In the genomic region with DNA sequence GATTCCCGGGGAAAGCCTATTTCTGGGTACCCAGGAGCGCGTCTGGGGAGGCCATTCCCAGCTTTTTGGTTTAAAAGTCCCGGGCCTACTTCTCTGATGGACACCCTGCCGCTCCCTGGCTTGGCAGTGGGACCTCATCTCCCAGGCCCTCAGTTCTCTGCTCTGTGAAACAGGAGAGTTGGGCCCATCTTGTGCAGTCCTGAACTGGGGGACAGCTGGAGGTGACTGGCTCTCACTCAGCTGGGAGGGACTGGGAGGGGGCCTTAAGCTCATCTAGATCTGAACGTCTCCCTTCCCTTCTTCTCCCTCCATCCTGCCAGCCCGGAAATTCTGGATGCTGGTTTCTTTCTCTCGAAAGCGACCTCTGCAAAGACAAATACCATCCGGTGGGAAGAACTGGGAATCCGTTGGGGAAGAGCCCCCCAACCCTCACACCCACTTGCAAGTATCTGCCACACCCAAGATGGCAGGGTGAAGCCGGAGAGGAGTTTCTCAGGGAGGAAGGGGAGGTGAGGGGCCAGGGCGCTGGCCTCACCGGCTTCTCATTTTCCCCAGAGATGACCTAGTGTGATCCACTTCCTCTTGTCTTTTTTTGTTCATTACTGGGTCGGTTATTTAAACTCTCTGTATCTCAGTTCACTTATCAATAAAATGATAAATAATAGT, we compare ENCODE assay signal across 8 cellular contexts. TPM values are rescaled to one million over a fixed set of nuclear protein-coding genes. Genes with fewer than 3 reads are reported as not detected.
DNase-seq lines count a peak whose midpoint lies in the region; ATAC-seq, FAIRE-seq and TF ChIP-seq lines count a peak whose summit lies in the region.

No MANE protein-coding gene starts in this region.

- TF ChIP-seq EP300 in A549 (IDR thresholded peaks at IDR 0.05): no peak

- H3K27me3 ChIP-seq in HCT116 (ENCODE audit: insufficient read depth, low read length) (no peaks in the 10 kb centered on the region), duodenal mucosa (ENCODE audit: control insufficient read depth in 1 of 2, insufficient read depth in 2 of 2, low read length in 2 of 2) (no peaks in the 10 kb centered on the region), thyroid gland (no peaks in the 10 kb centered on the region)
- H3K27me3 ChIP-seq in naive thymus-derived CD4-positive, alpha-beta T cell (ENCODE audit: control insufficient read depth in 2 of 2, insufficient read depth in 2 of 2, low read length in 2 of 2): no peaks in the 10 kb centered on the region

- H3K27ac Mint-ChIP-seq in naive thymus-derived CD4-positive, alpha-beta T cell: peak overlapping the region in 8 of 9 donors; percentile 52 to 85 (median 64)

- ATAC-seq in A549 (no peak; a peak in 1 of 6 replicates), HCT116 (no peak)
- no peak for ATAC-seq in naive thymus-derived CD4-positive, alpha-beta T cell

- H3K36me3 Mint-ChIP-seq in naive thymus-derived CD4-positive, alpha-beta T cell: peaks cover 0 to 2% (median 0%) of the 10 kb centered on the region in 5 donors

- H3K9me3 ChIP-seq in A549 (no peaks in the 10 kb centered on the region), HCT116 (ENCODE audit: control insufficient read depth in 1 of 2, insufficient read depth in 1 of 2, low read depth in 1 of 2, low read length in 2 of 2) (no peaks in the 10 kb centered on the region), duodenal mucosa (ENCODE audit: control insufficient read depth in 1 of 2, low read length in 2 of 2) (no peaks in the 10 kb centered on the region), thyroid gland (no peaks in the 10 kb centered on the region)
- no peaks in the 10 kb centered on the region for H3K9me3 ChIP-seq in naive thymus-derived CD4-positive, alpha-beta T cell (ENCODE audit: control insufficient read depth in 2 of 3, low read length in 3 of 3)

- H3K4me1 ChIP-seq in A549 (peaks cover 37% of the 10 kb centered on the region), HCT116 (ENCODE audit: control insufficient read depth in 1 of 2, insufficient read depth in 2 of 2, low read length in 2 of 2) (peaks cover 27 to 42% of the 10 kb centered on the region in 2 experiments), duodenal mucosa (ENCODE audit: control insufficient read depth in 1 of 2, insufficient read depth in 2 of 2, low read length in 2 of 2) (peaks cover 37 to 39% of the 10 kb centered on the region in 2 donors), thyroid gland (peaks cover 0 to 8% of the 10 kb centered on the region in 2 donors)
- peaks cover 36 to 57% of the 10 kb centered on the region in 2 donors for H3K4me1 ChIP-seq in naive thymus-derived CD4-positive, alpha-beta T cell (ENCODE audit: control insufficient read depth in 2 of 2, insufficient read depth in 2 of 2, low read length in 2 of 2)

- intact Hi-C loops in HCT116 (cut with micrococcal nuclease): no loop called here
- intact Hi-C loops in naive thymus-derived CD4-positive, alpha-beta T cell (cut with micrococcal nuclease): loop anchor here (2.0 to 5.0 kb wide), 4 partner anchors 16 to 167 kb away; no protein-coding TSS in a partner anchor
- intact Hi-C loops in thyroid gland (cut with DNase I): no loop called here

- peaks cover 30 to 59% (median 45%) of the 10 kb centered on the region in 7 donors for H3K4me1 Mint-ChIP-seq in naive thymus-derived CD4-positive, alpha-beta T cell

- no peak for FAIRE-seq in A549 (lab: Jason Lieb, UNC)

- peak overlapping the region; percentile 98 to 99 for H3K27ac ChIP-seq in A549
- H3K27ac ChIP-seq in HCT116 (ENCODE audit: low read depth, low read length): no peak overlapping the region; the same call in 1 of the 2 replicates
- H3K27ac ChIP-seq in duodenal mucosa (ENCODE audit: low read depth, low read length): no peak overlapping the region
- peak overlapping the region; percentile 67 for H3K27ac ChIP-seq in naive thymus-derived CD4-positive, alpha-beta T cell (ENCODE audit: low read depth, low read length)
- peak overlapping the region in 1 of 3 donors; percentile 79 for H3K27ac ChIP-seq in thyroid gland

- WGBS in A549 (ENCODE audit: missing lambda C conversion rate): 92% methylated on average over 15 of the region's 15 CpGs
- 64 to 72% methylated on average over 15 of the region's 15 CpGs for WGBS in thyroid gland, 2 donors

- TSS peak; percentile 31 for BruUV-seq in HCT116 (replicated peaks; lab: Mats Ljungman, UMichigan)

- no peak for TF ChIP-seq POLR2A in A549 (IDR thresholded peaks at IDR 0.05; ENCODE audit: low read length)
- TF ChIP-seq POLR2A in HCT116 (IDR thresholded peaks at IDR 0.05; ENCODE audit: borderline replicate concordance, extremely low read depth, insufficient read depth, insufficient read length): no peak
- no peak for TF ChIP-seq POLR2A in thyroid gland (IDR thresholded peaks at IDR 0.05)

- H3K4me3 Mint-ChIP-seq in naive thymus-derived CD4-positive, alpha-beta T cell: peak overlapping the region; percentile 48 to 86 (median 73)

- peaks cover 0 to 54% (median 0%) of the 10 kb centered on the region in 5 donors for H3K27me3 Mint-ChIP-seq in naive thymus-derived CD4-positive, alpha-beta T cell

- RAD21 ChIA-PET in HCT116 (lab: Charles Lee; ENCODE audit: low non-redundant PET in 1 of 2, low total read pairs in 2 of 2, uncharacterized antibody in 2 of 2, unreplicated experiment in 2 of 2): no interaction called here

- no peaks in the 10 kb centered on the region for H3K9me3 Mint-ChIP-seq in naive thymus-derived CD4-positive, alpha-beta T cell

- POLR2A ChIA-PET in A549 (lab: Yijun Ruan, JAX) (interaction anchor here (0.7 to 0.8 kb wide), 2 partner anchors 50 to 295 kb away, joined by 3 read pairs; no protein-coding TSS in a partner anchor), HCT116 (lab: Charles Lee) (no interaction called here)
- POLR2A ChIA-PET in naive thymus-derived CD4-positive, alpha-beta T cell (lab: Charles Lee): interaction anchor here (0.6 to 1.4 kb wide), 3 partner anchors 11 to 140 kb away, joined by 3 to 4 read pairs (median 3); no protein-coding TSS in a partner anchor

- peaks cover 22% of the 10 kb centered on the region; the same call in 1 of the 2 replicates for H3K79me2 ChIP-seq in HCT116 (ENCODE audit: insufficient read depth, low read length)

- CTCF ChIA-PET in A549 (lab: Yijun Ruan, JAX): no interaction called here
- CTCF ChIA-PET in HCT116 (lab: Charles Lee): no interaction called here
- CTCF ChIA-PET in naive thymus-derived CD4-positive, alpha-beta T cell (lab: Charles Lee): no interaction called here

- no peaks in the 10 kb centered on the region for H4K20me1 ChIP-seq in HCT116 (ENCODE audit: insufficient read depth)

- no peaks in the 10 kb centered on the region for H3K36me3 ChIP-seq in HCT116 (ENCODE audit: control insufficient read depth in 1 of 2, insufficient read depth in 2 of 2, low read length in 2 of 2)
- H3K36me3 ChIP-seq in duodenal mucosa (ENCODE audit: control insufficient read depth in 1 of 2, insufficient read depth in 2 of 2, low read length in 2 of 2): no peaks in the 10 kb centered on the region
- H3K36me3 ChIP-seq in naive thymus-derived CD4-positive, alpha-beta T cell (ENCODE audit: control insufficient read depth in 2 of 3, insufficient read depth in 3 of 3, low read length in 3 of 3): no peaks in the 10 kb centered on the region
- H3K36me3 ChIP-seq in thyroid gland: no peaks in the 10 kb centered on the region

- H3K9ac ChIP-seq in HCT116 (ENCODE audit: low read length): peak overlapping the region; percentile 90
- H3K9ac ChIP-seq in duodenal mucosa (ENCODE audit: low read depth in 1 of 2, low read length in 2 of 2): peak overlapping the region; percentile 68 to 84

- TF ChIP-seq CTCF in A549 (IDR thresholded peaks at IDR 0.05) (no peak), HCT116 (IDR thresholded peaks at IDR 0.05 in 2 of 3, conservative IDR thresholded peaks at IDR 0.05 in 1 of 3; ENCODE audit: borderline replicate concordance in 1 of 3, insufficient read depth in 1 of 3, low read depth in 2 of 3, low read length in 2 of 3) (no peak), thyroid gland (IDR thresholded peaks at IDR 0.05) (no peak)

- H3K4me2 ChIP-seq in A549 (peak overlapping the region; percentile 92), HCT116 (ENCODE audit: low read length) (peak overlapping the region; percentile 95)

- no peak overlapping the region for H2AFZ ChIP-seq in HCT116 (ENCODE audit: low read depth, low read length, poor library complexity, severe bottlenecking)

- TF ChIP-seq RAD21 in A549 (conservative IDR thresholded peaks at IDR 0.05 in 1 of 2, IDR thresholded peaks at IDR 0.05 in 1 of 2) (no peak), HCT116 (IDR thresholded peaks at IDR 0.05; ENCODE audit: low read depth) (no peak)

- DNase-seq in A549 (ENCODE audit: low read depth in 1 of 2, low spot score in 1 of 2) (no peak), HCT116 (ENCODE audit: low read depth, low spot score) (no peak), SHP77 treated with DMSO at 0.1 percent for 48 hours (lab: John Stamatoyannopoulos, UW) (no peak), NCI-H2196 treated with DMSO at 0.1 percent for 48 hours (lab: John Stamatoyannopoulos, UW; ENCODE audit: unreplicated experiment) (no peak), SIG-M5 treated with dmso at 0.1 percent for 504 hours (lab: John Stamatoyannopoulos, UW; ENCODE audit: unreplicated experiment) (no peak), thyroid gland (no peak)
- no peak for DNase-seq in naive thymus-derived CD4-positive, alpha-beta T cell

- H3K4me3 ChIP-seq in A549 (peak overlapping the region; percentile 84), HCT116 (replicated peaks in 1 of 2; ENCODE audit: low read depth in 1 of 2, low read length in 2 of 2) (peak overlapping the region; percentile 72 to 75), duodenal mucosa (ENCODE audit: low read depth in 1 of 2, low read length in 2 of 2) (peak overlapping the region; percentile 79 to 87), thyroid gland (replicated peaks in 1 of 3) (peak overlapping the region in 1 of 3 donors; percentile 31)
- H3K4me3 ChIP-seq in naive thymus-derived CD4-positive, alpha-beta T cell (ENCODE audit: low read length): peak overlapping the region; percentile 76

- no peaks in the 10 kb centered on the region for H3K9me2 ChIP-seq in HCT116 (ENCODE audit: insufficient read depth)

TF ChIP-seq in HCT116, 20 proteins besides CTCF, POLR2A, EP300 and RAD21 (continues in another document):
- no peak for TF ChIP-seq CEBPB (IDR thresholded peaks at IDR 0.05; ENCODE audit: low read depth)
- no peak for TF ChIP-seq FOSL1 (IDR thresholded peaks at IDR 0.05; ENCODE audit: low read depth)
- TF ChIP-seq ZNF274 (IDR thresholded peaks at IDR 0.05; ENCODE audit: low read depth, low read length): no peak
- TF ChIP-seq SRF (IDR thresholded peaks at IDR 0.05; ENCODE audit: low read depth): no peak
- no peak for TF ChIP-seq CBX3 (IDR thresholded peaks at IDR 0.05; ENCODE audit: low read depth)

RNA-seq across cellular contexts. Expression of a gene that starts 1.4 kb away (rescaled TPM):
- 5.6 and 8.1 TPM in 2 replicates for polyA plus RNA-seq in A549 (2011; rRNA removed)
- 10.2 and 14.2 TPM in 2 replicates for polyA plus RNA-seq in A549 (2012; cell fraction: cytosol; rRNA removed)
- 14.1 and 18.1 TPM in 2 replicates for polyA plus RNA-seq in A549 (2012; cell fraction: nucleus; rRNA removed)
- 14.5 to 17.6 TPM (median 15.7 TPM) in 3 replicates for polyA plus RNA-seq in A549 (2017; fragmentation: RNase III; extraction: RNeasy Plus Mini Kit Qiagen cat#74134 plus additional on column Dnase treatment)
- polyA minus RNA-seq in A549 (2011; rRNA and poly(A)+ RNA removed): 12.7 and 15.4 TPM in 2 replicates
- total RNA-seq in HCT116 (2021; ENCODE audit: unreplicated experiment): 22.2 TPM
- polyA plus RNA-seq in HCT116 (2012): 20.3 and 22.3 TPM in 2 replicates
- 100 to 1,000 TPM in 4 of 5 experiments, 10 to 100 TPM in 1; 45.4 to 182 (median 132) TPM for total RNA-seq in naive thymus-derived CD4-positive, alpha-beta T cell
- 10 to 100 TPM; 27.2 to 51.2 TPM for polyA plus RNA-seq in naive thymus-derived CD4-positive, alpha-beta T cell
- 1 to 10 TPM; 4.7 to 7.9 (median 6.6) TPM for total RNA-seq in thyroid gland

Comparison
In these comparisons a context has a peak if more than half of its experiments do, and no peak if none do; other contexts are left out.
1. H3K27ac ChIP-seq: peak in A549 (2 of 2) and naive thymus-derived CD4-positive, alpha-beta T cell (single experiment); none in HCT116 (single experiment) and duodenal mucosa (single experiment).
2. intact Hi-C loops: an anchor here in naive thymus-derived CD4-positive, alpha-beta T cell (2.0 to 5.0 kb wide); none called in HCT116 and thyroid gland.